10 cellular contexts compared by ENCODE assay signal in genomic region chr2:136874258-136874657, GRCh38.
A peak's percentile ranks its signal among the peaks of the same experiment; 100 is the strongest.
DNase-seq lines count a peak whose midpoint lies in the region; ATAC-seq and TF ChIP-seq lines count a peak whose summit lies in the region.
"Had no signal": no experiment of that assay in that cellular context is flagged by ENCODE, and none has a peak within 500 bp of the region (broad histone marks: within the 10 kb centered on the region; RNA-seq: fewer than 3 reads in every experiment).

No MANE protein-coding gene starts in this region.

- H3K27me3 Mint-ChIP-seq in endodermal cell (ENCODE audit: insufficient read depth) = no peaks in the 10 kb centered on the region
- peaks cover 3 to 4% of the 10 kb centered on the region in 2 donors for H3K27me3 Mint-ChIP-seq in CD4-positive, alpha-beta memory T cell

- H3K27ac Mint-ChIP-seq in endodermal cell = no peak overlapping the region
- H3K27ac Mint-ChIP-seq in CD4-positive, alpha-beta memory T cell = peak overlapping the region in 1 of 7 donors; percentile 2

- DNase-seq in left ventricle myocardium inferior (no peak), Right ventricle myocardium superior (no peak), NCI-H2227 treated with DMSO at 0.1 percent for 48 hours (lab: John Stamatoyannopoulos, UW) (peak; percentile 46), endodermal cell (peak; percentile 57), cardiac septum (ENCODE audit: low spot score) (no peak), islet precursor cell (no peak)
- no peak for DNase-seq in CD4-positive, alpha-beta memory T cell
- DNase-seq: activated naive CD4-positive, alpha-beta T cell had no signal

- intact Hi-C loops in left ventricle myocardium inferior (cut with micrococcal nuclease) = no loop called here
- intact Hi-C loops in Right ventricle myocardium superior (cut with DNase I) = no loop called here
- intact Hi-C loops in CD4-positive, alpha-beta memory T cell (cut with micrococcal nuclease) = no loop called here
- intact Hi-C loops in cardiac septum (cut with DNase I) = loop anchor here (10.0 kb wide), 1 partner anchor 961 kb away; no protein-coding TSS in a partner anchor

- TF ChIP-seq CTCF in left ventricle myocardium inferior (IDR thresholded peaks at IDR 0.05; ENCODE audit: borderline replicate concordance) = peak; percentile 51
- TF ChIP-seq CTCF in endodermal cell (conservative IDR thresholded peaks at IDR 0.05) = peak; percentile 85

- H3K9me3 ChIP-seq in left ventricle myocardium inferior (replicated peaks) (no peaks in the 10 kb centered on the region), endodermal cell (ENCODE audit: control insufficient read depth, low read length) (no peaks in the 10 kb centered on the region)
- H3K9me3 ChIP-seq in CD4-positive, alpha-beta memory T cell (ENCODE audit: control insufficient read depth in 1 of 2, low read length in 2 of 2) = no peaks in the 10 kb centered on the region
- H3K9me3 ChIP-seq: Caco-2 had no signal

- H3K9me3 Mint-ChIP-seq in endodermal cell = peaks cover 2% of the 10 kb centered on the region
- H3K9me3 Mint-ChIP-seq in CD4-positive, alpha-beta memory T cell = peaks cover 0 to 3% (median 0%) of the 10 kb centered on the region in 8 donors

- H3K4me3 Mint-ChIP-seq in endodermal cell = no peak overlapping the region
- H3K4me3 Mint-ChIP-seq in CD4-positive, alpha-beta memory T cell = no peak overlapping the region

- H3K4me3 ChIP-seq in left ventricle myocardium inferior = no peak overlapping the region
- no peak overlapping the region for H3K4me3 ChIP-seq in endodermal cell (ENCODE audit: low read length)
- H3K4me3 ChIP-seq in CD4-positive, alpha-beta memory T cell (ENCODE audit: low read length in 2 of 2) = no peak overlapping the region

- no peaks in the 10 kb centered on the region for H3K27me3 ChIP-seq in left ventricle myocardium inferior (ENCODE audit: low read depth)
- no peaks in the 10 kb centered on the region for H3K27me3 ChIP-seq in endodermal cell (ENCODE audit: control insufficient read depth, insufficient read depth, low read length, poor library complexity, severe bottlenecking)
- H3K27me3 ChIP-seq in CD4-positive, alpha-beta memory T cell (ENCODE audit: insufficient read depth, low read length) = no peaks in the 10 kb centered on the region

- H3K36me3 ChIP-seq in left ventricle myocardium inferior = no peaks in the 10 kb centered on the region
- no peaks in the 10 kb centered on the region for H3K36me3 ChIP-seq in endodermal cell (ENCODE audit: control insufficient read depth, insufficient read depth, low read length)
- H3K36me3 ChIP-seq in CD4-positive, alpha-beta memory T cell (ENCODE audit: insufficient read depth, low read length) = no peaks in the 10 kb centered on the region

- ATAC-seq in Right ventricle myocardium superior (ENCODE audit: poor library complexity) = no peak
- no peak for ATAC-seq in GM21619 (IDR thresholded peaks at IDR 0.05; ENCODE audit: unreplicated experiment)

- WGBS in endodermal cell (ENCODE audit: insufficient coverage in 1 of 2, insufficient read length in 1 of 2), 2 experiments = 46 to 63% methylated on average over 6 of the region's 6 CpGs

- H3K27ac ChIP-seq in left ventricle myocardium inferior (replicated peaks) (no peak overlapping the region), endodermal cell (ENCODE audit: low read depth, low read length) (no peak overlapping the region)
- H3K27ac ChIP-seq in CD4-positive, alpha-beta memory T cell (ENCODE audit: low read depth, low read length) = no peak overlapping the region

- H3K4me1 Mint-ChIP-seq in endodermal cell = peaks cover 6% of the 10 kb centered on the region
- no peaks in the 10 kb centered on the region for H3K4me1 Mint-ChIP-seq in CD4-positive, alpha-beta memory T cell

- H3K36me3 Mint-ChIP-seq in endodermal cell (ENCODE audit: low read depth) = no peaks in the 10 kb centered on the region
- H3K36me3 Mint-ChIP-seq in CD4-positive, alpha-beta memory T cell = no peaks in the 10 kb centered on the region

- no peak overlapping the region for H3K9ac ChIP-seq in endodermal cell (ENCODE audit: extremely low read depth, low read length, poor library complexity, severe bottlenecking)

- CTCF ChIA-PET in CD4-positive, alpha-beta memory T cell (lab: Charles Lee; ENCODE audit: partially characterized antibody) = no interaction called here

- POLR2A ChIA-PET in CD4-positive, alpha-beta memory T cell (lab: Charles Lee; ENCODE audit: partially characterized antibody) = no interaction called here

- H3K4me1 ChIP-seq in left ventricle myocardium inferior (no peaks in the 10 kb centered on the region), endodermal cell (ENCODE audit: control insufficient read depth, insufficient read depth, low read length) (no peaks in the 10 kb centered on the region)
- no peaks in the 10 kb centered on the region for H3K4me1 ChIP-seq in CD4-positive, alpha-beta memory T cell (ENCODE audit: insufficient read depth, low read length)
- H3K4me1 ChIP-seq: Caco-2 had no signal

Comparison
In these comparisons a context has a peak if more than half of its experiments do, and no peak if none do; other contexts are left out.
1. DNase-seq: peak in NCI-H2227 treated with DMSO at 0.1 percent for 48 hours (single experiment) and endodermal cell (single experiment); none in left ventricle myocardium inferior (single experiment), Right ventricle myocardium superior (single experiment), CD4-positive, alpha-beta memory T cell (0 of 5), cardiac septum (single experiment) and islet precursor cell (single experiment).